Comparison of ENCODE assay signal across 8 cellular contexts in the genomic region with DNA sequence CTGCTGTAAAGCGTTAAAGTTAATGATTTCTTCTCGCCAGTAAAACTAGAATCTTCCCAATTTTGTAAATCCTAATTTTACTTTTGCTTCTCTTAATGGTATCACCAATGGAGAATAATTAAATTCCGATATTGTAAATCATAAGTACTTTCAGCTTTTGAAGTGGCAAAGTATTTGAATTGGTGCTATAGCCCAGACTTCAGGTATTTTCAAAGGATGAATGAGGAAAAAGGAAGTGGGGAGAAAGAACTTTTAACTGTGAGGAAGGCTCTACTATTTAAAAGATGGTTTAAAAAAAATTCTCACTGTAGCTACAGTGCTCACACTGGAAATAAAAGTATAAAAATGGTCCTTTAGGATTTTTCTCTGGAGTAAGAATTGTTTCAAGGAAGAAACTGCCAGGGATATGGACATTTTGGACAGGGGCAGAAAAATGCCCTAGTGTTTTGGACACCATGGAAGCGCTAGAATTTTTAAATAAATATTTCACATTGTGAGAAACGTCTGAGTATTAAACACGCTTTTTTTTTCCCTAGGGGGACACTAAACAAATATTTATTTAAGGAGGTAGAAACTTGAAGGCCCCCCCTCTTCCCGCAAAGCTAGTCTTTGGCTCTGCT. TPM values are rescaled to one million over a fixed set of nuclear protein-coding genes. Genes with fewer than 3 reads are reported as not detected.
DNase-seq lines count a peak whose midpoint lies in the region; ATAC-seq and TF ChIP-seq lines count a peak whose summit lies in the region.

No MANE protein-coding gene starts in this region.

- H3K36me3 ChIP-seq in H7 (replicated peaks; ENCODE audit: control insufficient read depth, insufficient read depth, low read length) = no peaks in the 10 kb centered on the region

- H3K4me1 ChIP-seq in foreskin keratinocyte = peaks cover 17% of the 10 kb centered on the region

- DNase-seq in H7 = no peak
- DNase-seq in foreskin keratinocyte = no peak
- DNase-seq in skeletal muscle cell (ENCODE audit: low read depth) = no peak
- DNase-seq in GM20000 (ENCODE audit: low spot score) = no peak
- DNase-seq in NCI-H510A (lab: John Stamatoyannopoulos, UW) = no peak
- no peak for DNase-seq in NCI-H1105 treated with DMSO at 0.1 percent for 48 hours (lab: John Stamatoyannopoulos, UW)

- H3K4me3 ChIP-seq in H7 (ENCODE audit: insufficient read depth, low read depth, low read length) (peak overlapping the region; percentile 87), skeletal muscle cell (ENCODE audit: low read depth, low read length) (peak overlapping the region; percentile 91)

- no peak for TF ChIP-seq CTCF in VCaP (conservative IDR thresholded peaks at IDR 0.05)
- TF ChIP-seq CTCF in foreskin keratinocyte (conservative IDR thresholded peaks at IDR 0.05) = no peak
- TF ChIP-seq CTCF in GM20000 (IDR thresholded peaks at IDR 0.05; ENCODE audit: extremely low read depth, missing control alignments) = no peak

- H3K27ac ChIP-seq in VCaP (peak overlapping the region; percentile 96), foreskin keratinocyte (peak overlapping the region; percentile 8)

- no peak for ATAC-seq in foreskin keratinocyte
- ATAC-seq in GM21737 (IDR thresholded peaks at IDR 0.05; ENCODE audit: unreplicated experiment) = no peak

- no peaks in the 10 kb centered on the region for H3K27me3 ChIP-seq in H7 (ENCODE audit: control insufficient read depth, insufficient read depth, low read length)
- H3K27me3 ChIP-seq in foreskin keratinocyte = no peaks in the 10 kb centered on the region

RNA-seq across cellular contexts. Expression of a gene that starts 1.3 kb away (rescaled TPM):
- total RNA-seq in H7 (2014; rRNA removed; shearing (Covaris generic)) = 25.5 and 34.1 TPM in 2 replicates
- total RNA-seq in foreskin keratinocyte = 39.2 and 40.1 TPM in 2 replicates
- polyA plus RNA-seq in foreskin keratinocyte = 12.7 and 16.0 TPM in 2 replicates
